ENCODE assay signal across 8 cellular contexts in the genomic region with DNA sequence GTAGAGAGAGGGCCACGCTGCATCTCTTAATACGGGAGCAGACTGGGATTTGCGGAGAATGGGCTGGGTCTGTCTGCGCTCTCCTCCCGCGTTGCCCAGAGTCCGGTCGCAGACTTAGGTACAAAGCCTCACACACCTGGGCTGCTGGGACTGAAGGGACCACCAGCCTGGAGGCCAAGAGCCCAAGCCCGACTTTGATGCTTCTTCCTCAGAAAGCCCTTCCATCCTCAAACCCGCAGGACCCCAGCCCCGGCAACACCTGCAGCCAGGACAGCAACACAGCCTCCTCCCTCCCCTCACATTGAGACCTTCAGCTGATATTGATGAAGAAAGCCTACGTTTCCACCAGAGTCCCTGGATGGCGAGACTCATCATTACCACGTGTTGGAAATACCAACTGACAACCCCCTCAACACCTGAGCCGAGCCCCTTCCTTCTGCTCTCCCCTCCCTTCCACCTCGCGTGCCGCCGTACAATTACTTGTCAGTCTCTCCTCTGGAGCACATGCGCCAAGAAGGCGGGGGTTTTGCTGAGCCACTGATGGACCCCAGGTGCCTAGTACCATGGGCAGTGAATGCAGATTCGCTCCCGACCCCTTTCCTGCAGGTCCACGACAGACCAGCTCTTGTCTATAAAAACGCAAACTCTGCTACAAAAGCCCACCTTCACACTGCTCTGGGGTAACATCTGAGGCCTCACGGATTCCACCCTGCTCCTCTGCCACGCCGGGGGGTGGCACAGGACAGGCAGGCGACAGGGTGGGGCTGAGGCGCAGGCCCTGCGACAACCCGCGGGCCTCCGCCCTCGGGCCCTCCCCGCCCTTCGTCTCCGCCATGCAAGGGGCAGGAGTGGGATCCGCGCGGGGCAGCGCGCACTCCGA. TPM values are rescaled to one million over a fixed set of nuclear protein-coding genes. Genes with fewer than 3 reads are reported as not detected.
A peak's percentile ranks its signal among the peaks of the same experiment; 100 is the strongest.
DNase-seq lines count a peak whose midpoint lies in the region; ATAC-seq lines count a peak whose summit lies in the region.

No MANE protein-coding gene starts in this region.

- intact Hi-C loops in Right ventricle myocardium superior (cut with DNase I), result loop anchor here (5.0 kb wide), 1 partner anchor 141 kb away; no protein-coding TSS in a partner anchor
- intact Hi-C loops in left ventricle myocardium superior (cut with micrococcal nuclease), result no loop called here
- intact Hi-C loops in activated CD4-positive, alpha-beta memory T cell treated with anti-CD3 and anti-CD28 coated beads for 36 hours (cut with micrococcal nuclease), result loop anchor here (5.0 to 10.0 kb wide), 2 partner anchors 54 to 141 kb away; no protein-coding TSS in a partner anchor

- H3K27me3 Mint-ChIP-seq in activated CD4-positive, alpha-beta memory T cell treated with anti-CD3 and anti-CD28 coated beads for 36 hours, result no peaks in the 10 kb centered on the region
- H3K27me3 Mint-ChIP-seq in stimulated activated naive CD8-positive, alpha-beta T cell treated with anti-CD3 and anti-CD28 coated beads, Interleukin-15, amount 100 ng/mL, for 72 hours, result no peaks in the 10 kb centered on the region

- H3K4me1 Mint-ChIP-seq in activated CD4-positive, alpha-beta memory T cell treated with anti-CD3 and anti-CD28 coated beads for 36 hours (ENCODE audit: low read depth), result peaks cover 15% of the 10 kb centered on the region
- H3K4me1 Mint-ChIP-seq in stimulated activated naive CD8-positive, alpha-beta T cell treated with anti-CD3 and anti-CD28 coated beads, Interleukin-15, amount 100 ng/mL, for 72 hours, result peaks cover 43% of the 10 kb centered on the region

- peak overlapping the region; percentile 20 for H3K27ac Mint-ChIP-seq in activated CD4-positive, alpha-beta memory T cell treated with anti-CD3 and anti-CD28 coated beads for 36 hours
- H3K27ac Mint-ChIP-seq in stimulated activated naive CD8-positive, alpha-beta T cell treated with anti-CD3 and anti-CD28 coated beads, Interleukin-15, amount 100 ng/mL, for 72 hours, result peak overlapping the region; percentile 87 to 94

- no peak for DNase-seq in Right ventricle myocardium superior
- no peak for DNase-seq in left ventricle myocardium superior
- no peak for DNase-seq in activated CD4-positive, alpha-beta memory T cell treated with anti-CD3 and anti-CD28 coated beads for 36 hours
- no peak for DNase-seq in iPS DF 6.9 (ENCODE audit: low read depth, low spot score)
- DNase-seq in stimulated activated naive CD8-positive, alpha-beta T cell treated with anti-CD3 and anti-CD28 coated beads, Interleukin-15, amount 100 ng/mL, for 72 hours, result no peak
- no peak for DNase-seq in NK-92 (lab: John Stamatoyannopoulos, UW; ENCODE audit: unreplicated experiment)

- peak overlapping the region; percentile 76 for H3K4me3 Mint-ChIP-seq in activated CD4-positive, alpha-beta memory T cell treated with anti-CD3 and anti-CD28 coated beads for 36 hours
- H3K4me3 Mint-ChIP-seq in stimulated activated naive CD8-positive, alpha-beta T cell treated with anti-CD3 and anti-CD28 coated beads, Interleukin-15, amount 100 ng/mL, for 72 hours, result peak overlapping the region; percentile 89 to 91

- peaks cover 3% of the 10 kb centered on the region for H3K36me3 Mint-ChIP-seq in activated CD4-positive, alpha-beta memory T cell treated with anti-CD3 and anti-CD28 coated beads for 36 hours

- no peak overlapping the region for H3K27ac ChIP-seq in iPS DF 6.9 (ENCODE audit: low read length)

- CTCF ChIA-PET in activated CD4-positive, alpha-beta memory T cell treated with anti-CD3 and anti-CD28 coated beads for 36 hours (lab: Charles Lee), result interaction anchor here (0.5 to 8.7 kb wide), 10 partner anchors 14 to 518 kb away, joined by 3 to 70 read pairs (median 4); a partner anchor contains a TSS

- no peaks in the 10 kb centered on the region for H3K9me3 ChIP-seq in iPS DF 6.9 (ENCODE audit: control insufficient read depth, insufficient read depth, low read length)

- POLR2A ChIA-PET in activated CD4-positive, alpha-beta memory T cell treated with anti-CD3 and anti-CD28 coated beads for 36 hours (lab: Charles Lee), result no interaction called here

- no peaks in the 10 kb centered on the region for H3K27me3 ChIP-seq in iPS DF 6.9 (ENCODE audit: control insufficient read depth, insufficient read depth, low read length)

- H3K4me1 ChIP-seq in iPS DF 6.9 (ENCODE audit: control insufficient read depth, insufficient read depth, low read length), result peaks cover 2% of the 10 kb centered on the region; the same call in 1 of the 2 replicates

- no peaks in the 10 kb centered on the region for H3K9me3 Mint-ChIP-seq in activated CD4-positive, alpha-beta memory T cell treated with anti-CD3 and anti-CD28 coated beads for 36 hours
- no peaks in the 10 kb centered on the region for H3K9me3 Mint-ChIP-seq in stimulated activated naive CD8-positive, alpha-beta T cell treated with anti-CD3 and anti-CD28 coated beads, Interleukin-15, amount 100 ng/mL, for 72 hours

- H3K36me3 ChIP-seq in iPS DF 6.9 (ENCODE audit: control insufficient read depth, insufficient read depth, low read length), result peaks cover 15% of the 10 kb centered on the region; the same call in 1 of the 2 replicates

- peak; percentile 1 for ATAC-seq in Right ventricle myocardium superior (ENCODE audit: poor library complexity)
- no peak for ATAC-seq in left ventricle myocardium superior
- peak; percentile 53 for ATAC-seq in stimulated activated naive CD8-positive, alpha-beta T cell treated with anti-CD3 and anti-CD28 coated beads, Interleukin-15, amount 100 ng/mL, for 72 hours
- ATAC-seq in GM21528 (IDR thresholded peaks at IDR 0.05; ENCODE audit: low FRiP score, unreplicated experiment), result no peak
- ATAC-seq in GM19035 (IDR thresholded peaks at IDR 0.05; ENCODE audit: unreplicated experiment), result no peak

- peak overlapping the region; percentile 89 for H3K4me3 ChIP-seq in iPS DF 6.9 (ENCODE audit: low read length)

- WGBS in iPS DF 6.9 (ENCODE audit: insufficient coverage, insufficient read length), result no CpG with 5 or more reads among the region's 44 CpGs

RNA-seq across cellular contexts. Expression of a gene that starts 0.8 kb away (rescaled TPM):
- 7.9 TPM for total RNA-seq in Right ventricle myocardium superior
- total RNA-seq in left ventricle myocardium superior, result 9.7 TPM
- 10 to 100 TPM; 14.1 to 15.7 TPM for total RNA-seq in activated CD4-positive, alpha-beta memory T cell treated with anti-CD3 and anti-CD28 coated beads for 36 hours

RNA-seq across cellular contexts. Expression of a gene that starts 15.1 kb away (rescaled TPM):
- 66.7 TPM for total RNA-seq in Right ventricle myocardium superior
- 66.5 TPM for total RNA-seq in left ventricle myocardium superior
- 10 to 100 TPM; 59.9 to 64.6 TPM for total RNA-seq in activated CD4-positive, alpha-beta memory T cell treated with anti-CD3 and anti-CD28 coated beads for 36 hours

RNA-seq across cellular contexts. Expression of a gene that starts 20.2 kb away (rescaled TPM):
- total RNA-seq in Right ventricle myocardium superior (not detected), left ventricle myocardium superior (not detected)
- total RNA-seq in activated CD4-positive, alpha-beta memory T cell treated with anti-CD3 and anti-CD28 coated beads for 36 hours, result not detected

RNA-seq across cellular contexts. Expression of a gene that starts 24.3 kb away (rescaled TPM):
- total RNA-seq in Right ventricle myocardium superior (0.89 TPM), left ventricle myocardium superior (0.20 TPM)
- total RNA-seq in activated CD4-positive, alpha-beta memory T cell treated with anti-CD3 and anti-CD28 coated beads for 36 hours, result under 1 TPM; 0.58 to 0.86 TPM

Comparison
In these comparisons a context has a peak if more than half of its experiments do, and no peak if none do; other contexts are left out.
1. ATAC-seq: peak in Right ventricle myocardium superior (single experiment) and stimulated activated naive CD8-positive, alpha-beta T cell treated with anti-CD3 and anti-CD28 coated beads, Interleukin-15, amount 100 ng/mL, for 72 hours (single experiment); none in left ventricle myocardium superior (single experiment), GM21528 (single experiment) and GM19035 (single experiment).